In genomic region chr2:200298816-200299215, GRCh38 we compare ENCODE assay signal across 21 cellular contexts.
"Had no signal": no experiment of that assay in that cellular context is flagged by ENCODE, and none has a peak within 500 bp of the region (broad histone marks: within the 10 kb centered on the region; RNA-seq: fewer than 3 reads in every experiment).

No MANE protein-coding gene starts in this region.

- H3K27ac ChIP-seq: epithelial cell of prostate, esophagus muscularis mucosa, gastrocnemius medialis, heart right ventricle, lower lobe of right lung, neutrophil, psoas muscle, right lobe of liver, spleen, tibial artery, upper lobe of right lung had no signal

- H3K36me3 ChIP-seq: esophagus muscularis mucosa, gastrocnemius medialis, heart right ventricle, lower lobe of right lung, neutrophil, right lobe of liver, spleen, tibial artery, upper lobe of right lung had no signal

- H3K4me3 ChIP-seq: esophagus muscularis mucosa, gastrocnemius medialis, heart right ventricle, lower lobe of right lung, psoas muscle, right lobe of liver, spleen, tibial artery, upper lobe of right lung had no signal

- ATAC-seq: effector memory CD8-positive, alpha-beta T cell; gastrocnemius medialis; heart right ventricle; left lobe of liver; lower lobe of right lung; psoas muscle; stimulated activated memory B cell treated with anti-CD40 and anti-IgM and Interleukin-4, amounts not matched to agents 10 μg/mL and 1 μg/mL and 100 μg/mL, for 72 hours; upper lobe of right lung had no signal

- H3K9me3 ChIP-seq: esophagus muscularis mucosa, gastrocnemius medialis, heart right ventricle, lower lobe of right lung, neutrophil, psoas muscle, right lobe of liver, spleen, tibial artery, upper lobe of right lung had no signal

- H3K4me1 ChIP-seq: esophagus muscularis mucosa, gastrocnemius medialis, lower lobe of right lung, psoas muscle, right lobe of liver, spleen, upper lobe of right lung had no signal

- H3K27me3 ChIP-seq: esophagus muscularis mucosa, gastrocnemius medialis, heart right ventricle, right lobe of liver, spleen, tibial artery, upper lobe of right lung had no signal

- DNase-seq: effector memory CD8-positive, alpha-beta T cell; gastrocnemius medialis; heart right ventricle; islet precursor cell; lower lobe of right lung; mesendoderm; naive B cell; psoas muscle; retina; right lobe of liver; spleen; stimulated activated CD4-positive, alpha-beta T cell treated with anti-CD3 and anti-CD28 coated beads, Interleukin-15, amount 100 ng/mL, for 24 hours; stimulated activated CD4-positive, alpha-beta T cell treated with anti-CD3 and anti-CD28 coated beads, Interleukin-1b, Interleukin-23, amount 100 ng/mL, for 48 hours; stimulated activated CD4-positive, alpha-beta T cell treated with anti-CD3 and anti-CD28 coated beads, Interleukin-4, amount 100 ng/mL, for 24 hours; tibial artery; upper lobe of right lung had no signal
